Comparison of ENCODE assay signal across 19 cellular contexts in genomic region chr2:222477962-222478608, GRCh38. TPM values are rescaled to one million over a fixed set of nuclear protein-coding genes. Genes with fewer than 3 reads are reported as not detected.
"Had no signal": no experiment of that assay in that cellular context is flagged by ENCODE, and none has a peak within 500 bp of the region (broad histone marks: within the 10 kb centered on the region; RNA-seq: fewer than 3 reads in every experiment).

No MANE protein-coding gene starts in this region.

- H3K4me3 ChIP-seq: body of pancreas, colonic mucosa, right atrium auricular region had no signal

- ATAC-seq: activated naive CD4-positive, alpha-beta T cell treated with anti-CD3 and anti-CD28 coated beads, Interleukin-2, amount 50 U/mL, for 72 hours; body of pancreas; left ventricle myocardium superior; naive thymus-derived CD8-positive, alpha-beta T cell; stimulated activated memory B cell treated with anti-CD40 and anti-IgM and Interleukin-4, amounts not matched to agents 10 μg/mL and 1 μg/mL and 100 μg/mL, for 72 hours; T-cell had no signal

- DNase-seq: activated CD4-positive, alpha-beta T cell treated with anti-CD3 and anti-CD28 coated beads, Interleukin-2, amount 50 U/mL, for 48 hours; activated CD4-positive, CD25-positive, alpha-beta regulatory T cell treated with anti-CD3 and anti-CD28 coated beads, Interleukin-2, amount 50 U/mL, for 72 hours; activated T-cell treated with anti-CD3 and anti-CD28 coated beads, Interleukin-2, amount 50 U/mL, for 24 hours; body of pancreas; central memory CD4-positive, alpha-beta T cell; colonic mucosa; foreskin fibroblast; hippocampal formation; kidney; left ventricle myocardium superior; naive thymus-derived CD8-positive, alpha-beta T cell; nucleus accumbens; stimulated activated CD4-positive, alpha-beta T cell treated with anti-CD3 and anti-CD28 coated beads, Interleukin-2, amount 100 ng/mL, for 48 hours; T-cell; T-helper 9 cell had no signal

- H3K9me3 ChIP-seq: body of pancreas, colonic mucosa, right atrium auricular region had no signal

- H3K27ac ChIP-seq: body of pancreas, colonic mucosa, right atrium auricular region had no signal

- H3K36me3 ChIP-seq: colonic mucosa, right atrium auricular region had no signal

- H3K4me1 ChIP-seq: colonic mucosa, right atrium auricular region had no signal

- H3K27me3 ChIP-seq: body of pancreas, colonic mucosa, right atrium auricular region had no signal

RNA-seq across cellular contexts. Expression of gene SGPP2, which starts 53.7 kb away (rescaled TPM):
- total RNA-seq: skeletal muscle tissue had no signal
- polyA plus RNA-seq: naive thymus-derived CD8-positive, alpha-beta T cell had no signal
